ENCODE assay signal across 1 cellular context in genomic region chr19:51690359-51691121, GRCh38.
TF ChIP-seq lines count a peak whose summit lies in the region.

No MANE protein-coding gene starts in this region.

TF ChIP-seq in HCT116, 20 proteins besides CTCF, POLR2A, EP300 and RAD21:
- no peak for TF ChIP-seq ELF1 (IDR thresholded peaks at IDR 0.05; ENCODE audit: borderline replicate concordance, low read depth)
- TF ChIP-seq EGR1 (IDR thresholded peaks at IDR 0.05; ENCODE audit: low read depth) = peak; percentile 58; the same call in 1 of the 2 replicates
- TF ChIP-seq ZBTB33 (IDR thresholded peaks at IDR 0.05; ENCODE audit: extremely low read depth, insufficient replicate concordance, low read length) = no peak
- no peak for TF ChIP-seq SRF (IDR thresholded peaks at IDR 0.05; ENCODE audit: low read depth)
- TF ChIP-seq REST (IDR thresholded peaks at IDR 0.05; ENCODE audit: low read depth) = no peak
- no peak for TF ChIP-seq MAX (IDR thresholded peaks at IDR 0.05)
- no peak for TF ChIP-seq CEBPB (IDR thresholded peaks at IDR 0.05; ENCODE audit: low read depth)
- no peak for TF ChIP-seq SIN3A (IDR thresholded peaks at IDR 0.05; ENCODE audit: low read depth)
- TF ChIP-seq YY1 (IDR thresholded peaks at IDR 0.05; ENCODE audit: extremely low read depth, insufficient replicate concordance, low read depth, low read length) = no peak
